Comparison of ENCODE assay signal across 20 cellular contexts in the genomic region with DNA sequence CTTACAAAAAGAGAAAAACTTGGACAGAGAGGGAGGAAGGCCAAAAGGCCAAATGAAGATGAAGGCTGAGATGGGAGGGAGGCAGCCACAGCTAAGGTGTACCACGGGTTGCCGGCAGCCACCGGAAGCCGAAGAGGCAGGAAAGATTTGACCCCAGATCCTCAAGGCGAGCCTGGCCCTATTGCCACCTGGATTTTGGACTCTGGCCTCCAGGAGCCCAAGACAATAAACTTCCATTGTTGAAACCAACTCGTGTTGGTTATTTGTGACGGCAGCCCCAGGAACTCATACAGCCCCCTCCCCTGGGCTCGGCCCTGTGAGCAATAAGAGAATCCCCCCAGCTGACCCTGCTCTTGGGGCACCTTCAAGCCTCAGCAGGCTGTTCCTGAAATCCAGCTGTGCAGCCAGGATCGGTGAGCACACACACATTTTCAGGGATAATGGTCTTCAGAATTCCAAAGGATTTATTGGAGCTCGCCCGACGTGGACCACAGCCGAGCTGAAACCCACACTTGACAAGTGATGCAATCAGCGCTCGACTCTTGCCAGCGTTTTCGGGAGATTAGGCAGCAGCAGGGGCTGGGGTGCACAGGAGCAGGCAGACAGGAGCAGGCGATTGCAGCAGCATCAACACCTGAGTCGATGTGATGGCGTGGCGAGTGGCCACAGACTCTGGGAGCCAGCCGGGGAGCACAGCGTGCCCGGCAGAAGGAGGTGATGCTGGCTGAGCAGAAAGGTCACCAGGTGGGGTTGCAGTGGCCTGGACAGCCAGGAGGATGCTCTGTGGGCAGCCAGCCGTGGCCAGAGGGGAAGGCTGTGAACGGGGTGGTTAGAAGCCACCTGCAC. TPM values are rescaled to one million over a fixed set of nuclear protein-coding genes. Genes with fewer than 3 reads are reported as not detected.
DNase-seq lines count a peak whose midpoint lies in the region; ATAC-seq, FAIRE-seq and TF ChIP-seq lines count a peak whose summit lies in the region.
"Had no signal": no experiment of that assay in that cellular context is flagged by ENCODE, and none has a peak within 500 bp of the region (broad histone marks: within the 10 kb centered on the region; RNA-seq: fewer than 3 reads in every experiment).

No MANE protein-coding gene starts in this region.

- WGBS in K562 (ENCODE audit: insufficient coverage, low coverage, missing lambda C conversion rate): 3% methylated on average over 25 of the region's 26 CpGs
- WGBS in HepG2 (ENCODE audit: low lambda C conversion rate): 11% methylated on average over 17 of the region's 26 CpGs

- H3K9me3 ChIP-seq in BLaER1 (no peaks in the 10 kb centered on the region), K562 (replicated peaks; ENCODE audit: control insufficient read depth, insufficient read depth, low read depth, low read length) (no peaks in the 10 kb centered on the region), HepG2 (ENCODE audit: low read length) (no peaks in the 10 kb centered on the region)
- H3K9me3 ChIP-seq: heart right ventricle, uterus had no signal

- H3K9ac ChIP-seq in BLaER1 (no peak overlapping the region), K562 (ENCODE audit: insufficient read depth in 1 of 2, low read depth in 2 of 2, low read length in 2 of 2) (peak overlapping the region in 1 of 2 experiments; percentile 40; a peak in 1 of 4 replicates), HepG2 (ENCODE audit: insufficient read depth, low read depth, low read length) (no peak overlapping the region)

- POLR2A ChIA-PET in K562 (lab: Yijun Ruan, JAX) (no interaction called here), HepG2 (lab: Yijun Ruan, JAX) (interaction anchor here (1.3 kb wide), 1 partner anchor 16 kb away, joined by 3 read pairs; no protein-coding TSS in a partner anchor)

- H3K9me1 ChIP-seq in K562 (ENCODE audit: control insufficient read depth, insufficient read depth, low read length): no peaks in the 10 kb centered on the region

- no peak for TF ChIP-seq CTCF in K562 (IDR thresholded peaks at IDR 0.05 in 2 of 3, conservative IDR thresholded peaks at IDR 0.05 in 1 of 3; ENCODE audit: insufficient read depth in 2 of 3, low read depth in 1 of 3, low read length in 3 of 3)
- TF ChIP-seq CTCF in HepG2 (CRISPR knock-in tag; IDR thresholded peaks at IDR 0.05): no peak

- H3K4me1 ChIP-seq in BLaER1 (peaks cover 28% of the 10 kb centered on the region), K562 (replicated peaks in 1 of 2; ENCODE audit: control insufficient read depth in 2 of 2, insufficient read depth in 2 of 2, low read length in 2 of 2) (peaks cover 0 to 15% of the 10 kb centered on the region in 2 experiments; a peak in 2 of 5 replicates), HepG2 (ENCODE audit: insufficient read depth, low read length) (peaks cover 39% of the 10 kb centered on the region)
- H3K4me1 ChIP-seq: uterus had no signal

- TF ChIP-seq POLR2A in K562 (conservative IDR thresholded peaks at IDR 0.05) (no peak), HepG2 (IDR thresholded peaks at IDR 0.05; ENCODE audit: insufficient read depth in 1 of 2, low read depth in 2 of 2, low read length in 2 of 2) (no peak)

- FAIRE-seq in K562 (lab: Jason Lieb, UNC): no peak
- FAIRE-seq in HepG2 (lab: Jason Lieb, UNC): no peak
- FAIRE-seq: bronchial epithelial cell, endothelial cell of umbilical vein, GM18507 had no signal

- H3K36me3 ChIP-seq in BLaER1 (no peaks in the 10 kb centered on the region), H7 (replicated peaks; ENCODE audit: control insufficient read depth, insufficient read depth, low read length) (no peaks in the 10 kb centered on the region), K562 (ENCODE audit: control insufficient read depth, insufficient read depth, low read length) (no peaks in the 10 kb centered on the region), HepG2 (replicated peaks in 1 of 2; ENCODE audit: control insufficient read depth in 1 of 2, insufficient read depth in 2 of 2, low read length in 2 of 2) (no peaks in the 10 kb centered on the region)
- H3K36me3 ChIP-seq: heart right ventricle, uterus had no signal

- no peak overlapping the region for H3K4me3 ChIP-seq in BLaER1
- no peak overlapping the region for H3K4me3 ChIP-seq in H7 (ENCODE audit: insufficient read depth, low read depth, low read length)
- H3K4me3 ChIP-seq in K562: no peak overlapping the region
- no peak overlapping the region for H3K4me3 ChIP-seq in HepG2 (replicated peaks in 1 of 3; ENCODE audit: insufficient read depth in 1 of 3, low read depth in 2 of 3, low read length in 3 of 3)
- H3K4me3 ChIP-seq: heart right ventricle, uterus had no signal

- TF ChIP-seq EP300 in K562 (IDR thresholded peaks at IDR 0.05; ENCODE audit: low read length): no peak
- no peak for TF ChIP-seq EP300 in HepG2 (IDR thresholded peaks at IDR 0.05; ENCODE audit: low read depth in 2 of 2, low read length in 2 of 2)
- TF ChIP-seq EP300 in HepG2 (CRISPR knock-in tag; IDR thresholded peaks at IDR 0.05; ENCODE audit: borderline replicate concordance): no peak

- CTCF ChIA-PET in K562 (lab: Yijun Ruan, JAX; ENCODE audit: low intra/inter-chr PET ratio) (no interaction called here), HepG2 (lab: Yijun Ruan, JAX; ENCODE audit: low intra/inter-chr PET ratio, low total read pairs) (interaction anchor here (1.1 kb wide), 1 partner anchor 51 kb away, joined by 3 read pairs; no protein-coding TSS in a partner anchor)

- H4K20me1 ChIP-seq in BLaER1: no peaks in the 10 kb centered on the region
- peaks cover 7% of the 10 kb centered on the region for H4K20me1 ChIP-seq in K562 (replicated peaks; ENCODE audit: control insufficient read depth, insufficient read depth, low read length)
- no peaks in the 10 kb centered on the region for H4K20me1 ChIP-seq in HepG2 (ENCODE audit: insufficient read depth, low read length)

- in situ Hi-C loops in K562 (cut with MboI): no loop called here
- in situ Hi-C loops in HepG2 (cut with HindIII; ENCODE audit: extremely low pct_ligation_motif_present, low pct_unique_long_range_greater_than_20kb): no loop called here

- ATAC-seq in K562 (peak; percentile 40), HepG2 (peak; percentile 10; the same call in 2 of the 3 replicates), GM18868 (IDR thresholded peaks at IDR 0.05; ENCODE audit: unreplicated experiment) (no peak)

- intact Hi-C loops in K562 (cut with micrococcal nuclease): no loop called here
- intact Hi-C loops in HepG2 (cut with micrococcal nuclease; ENCODE audit: unreplicated experiment): no loop called here

- no peaks in the 10 kb centered on the region for H3K79me2 ChIP-seq in K562 (ENCODE audit: control insufficient read depth, insufficient read depth, low read length)
- no peaks in the 10 kb centered on the region for H3K79me2 ChIP-seq in HepG2 (ENCODE audit: insufficient read depth, low read length)

- TF ChIP-seq RAD21 in K562 (CRISPR knock-in tag; conservative IDR thresholded peaks at IDR 0.05 in 1 of 2, IDR thresholded peaks at IDR 0.05 in 1 of 2) (no peak), HepG2 (CRISPR knock-in tag; IDR thresholded peaks at IDR 0.05) (no peak)

- H2AFZ ChIP-seq in K562 (ENCODE audit: low read depth, low read length) (no peak overlapping the region), HepG2 (ENCODE audit: low read length) (no peak overlapping the region)

- H3K27me3 ChIP-seq in BLaER1: no peaks in the 10 kb centered on the region
- peaks cover 2% of the 10 kb centered on the region; the same call in 1 of the 2 replicates for H3K27me3 ChIP-seq in H7 (ENCODE audit: control insufficient read depth, insufficient read depth, low read length)
- peaks cover 60 to 90% of the 10 kb centered on the region in 2 experiments for H3K27me3 ChIP-seq in K562 (ENCODE audit: control insufficient read depth in 2 of 2, insufficient read depth in 2 of 2, low read length in 2 of 2)
- peaks cover 25 to 72% of the 10 kb centered on the region in 2 experiments; a peak in 4 of 5 replicates for H3K27me3 ChIP-seq in HepG2 (ENCODE audit: control insufficient read depth in 1 of 2, insufficient read depth in 2 of 2, low read length in 2 of 2)
- H3K27me3 ChIP-seq: uterus had no signal

- H3K27ac ChIP-seq in BLaER1 (no peak overlapping the region), K562 (ENCODE audit: extremely low read depth, low read depth, low read length) (no peak overlapping the region), HepG2 (ENCODE audit: extremely low read length, insufficient read depth, low read length) (no peak overlapping the region)
- H3K27ac ChIP-seq: heart right ventricle, RWPE1, uterus had no signal

- peak overlapping the region; percentile 80 for H3K4me2 ChIP-seq in BLaER1
- no peak overlapping the region for H3K4me2 ChIP-seq in K562 (ENCODE audit: insufficient read depth, low read length)
- H3K4me2 ChIP-seq in HepG2 (ENCODE audit: low read depth, low read length): no peak overlapping the region

- BruUV-seq in K562 (replicated peaks; lab: Mats Ljungman, UMichigan) (no TSS peak), HepG2 (replicated peaks; lab: Mats Ljungman, UMichigan) (no TSS peak)

- DNase-seq in H7 (peak; percentile 57), K562 (ENCODE audit: extremely low read depth in 1 of 4, low spot score in 3 of 4) (no peak), HepG2 (ENCODE audit: low spot score) (no peak), glomerular visceral epithelial cell (ENCODE audit: extremely low spot score) (no peak)
- DNase-seq in activated effector memory CD4-positive, alpha-beta T cell treated with anti-CD3 and anti-CD28 coated beads, Interleukin-2, amount 50 U/mL, for 16 hours: no peak
- DNase-seq in activated CD8-positive, alpha-beta memory T cell treated with anti-CD3 and anti-CD28 coated beads, Interleukin-2, amount 50 U/mL, for 4 hours: no peak
- DNase-seq: ACHN; activated CD8-positive, alpha-beta memory T cell treated with anti-CD3 and anti-CD28 coated beads, Interleukin-2, amount 50 U/mL, for 48 hours; cortex of kidney; NCI-H187 treated with DMSO at 0.1 percent for 48 hours; NCI-H510A; nephron progenitor cell; uterus had no signal

RNA-seq across cellular contexts. Expression of gene CBX4, which starts 22.4 kb away (rescaled TPM):
- 6.4 and 6.6 TPM in 2 replicates for total RNA-seq in H7 (2014; rRNA removed; shearing (Covaris generic))
- total RNA-seq in K562 (2011; cell fraction: chromatin; rRNA removed; ENCODE audit: low replicate concordance): 13.6 and 28.0 TPM in 2 replicates
- total RNA-seq in K562 (2011; cell fraction: nucleolus; rRNA removed): 26.3 and 29.6 TPM in 2 replicates
- 11.0 and 15.7 TPM in 2 replicates for total RNA-seq in K562 (2011; cell fraction: nucleoplasm; rRNA removed)
- 42.3 and 42.4 TPM in 2 replicates for total RNA-seq in K562 (2014; rRNA removed)
- total RNA-seq in K562 (2014; rRNA removed; fragmentation: Illumina TruSeq; extraction: Trizol): 4.4 and 4.7 TPM in 2 replicates
- 13.5 and 14.7 TPM in 2 replicates for total RNA-seq in K562 (2015; rRNA removed; fragmentation: Illumina TruSeq; extraction: Trizol)
- total RNA-seq in K562 (2021): 48.5 and 50.5 TPM in 2 replicates
- polyA plus RNA-seq in K562 (2011; rRNA removed): 7.8 and 13.5 TPM in 2 replicates
- polyA plus RNA-seq in K562 (2011; cell fraction: cytosol; rRNA removed): 12.6 and 29.1 TPM in 2 replicates
- polyA plus RNA-seq in K562 (2011; cell fraction: nucleus; rRNA removed): 23.9 and 38.8 TPM in 2 replicates
- 22.9 and 60.2 TPM in 2 replicates for polyA plus RNA-seq in K562 (2012)
- polyA plus RNA-seq in K562 (2014; fragmentation: Illumina TruSeq; extraction: Trizol): 10.0 and 16.4 TPM in 2 replicates
- polyA plus RNA-seq in K562 (2014; fragmentation: Nextera tagmentation; extraction: Ambion mirVana): 1 to 10 TPM in 1 of 2 experiments, under 1 TPM in 1; 0.98 to 1.1 TPM
- polyA plus RNA-seq in K562 (2014; rRNA removed): 34.8 and 40.7 TPM in 2 replicates
- polyA minus RNA-seq in K562 (2011; rRNA and poly(A)+ RNA removed): 7.2 and 7.6 TPM in 2 replicates
- polyA minus RNA-seq in K562 (2011; cell fraction: cytosol; rRNA and poly(A)+ RNA removed): 18.7 and 24.1 TPM in 2 replicates
- polyA minus RNA-seq in K562 (2011; cell fraction: nucleus; rRNA and poly(A)+ RNA removed): 12.4 and 16.4 TPM in 2 replicates
- total RNA-seq in HepG2 (2016; rRNA removed; fragmentation: Illumina TruSeq; extraction: Trizol): 17.1 and 25.8 TPM in 2 replicates
- total RNA-seq in HepG2 (2016; cell fraction: cytosol; rRNA removed; fragmentation: Illumina TruSeq; extraction: Trizol; ENCODE audit: low read depth): 4.7 and 4.8 TPM in 2 replicates
- 17.7 and 25.2 TPM in 2 replicates for total RNA-seq in HepG2 (2016; cell fraction: insoluble cytoplasmic fraction; rRNA removed; fragmentation: Illumina TruSeq; extraction: Trizol)
- total RNA-seq in HepG2 (2016; cell fraction: membrane; rRNA removed; fragmentation: Illumina TruSeq; extraction: Trizol): 13.9 and 15.1 TPM in 2 replicates
- total RNA-seq in HepG2 (2016; cell fraction: nucleus; rRNA removed; fragmentation: Illumina TruSeq; extraction: Trizol): 18.5 and 22.8 TPM in 2 replicates
- 50.8 and 61.1 TPM in 2 replicates for polyA plus RNA-seq in HepG2 (2011; rRNA removed)
- polyA plus RNA-seq in HepG2 (2011; cell fraction: cytosol; rRNA removed): 31.1 and 45.6 TPM in 2 replicates
- polyA plus RNA-seq in HepG2 (2011; cell fraction: nucleus; rRNA removed): 117 and 122 TPM in 2 replicates
- polyA plus RNA-seq in HepG2 (2012): 27.9 and 32.4 TPM in 2 replicates
- 3.7 and 4.2 TPM in 2 replicates for polyA plus RNA-seq in HepG2 (2016; cell fraction: cytosol; fragmentation: Illumina TruSeq; extraction: Trizol; ENCODE audit: low read depth)
- 29.4 and 33.0 TPM in 2 replicates for polyA plus RNA-seq in HepG2 (2016; cell fraction: insoluble cytoplasmic fraction; fragmentation: Illumina TruSeq; extraction: Trizol; ENCODE audit: low read depth)
- 11.7 and 12.5 TPM in 2 replicates for polyA plus RNA-seq in HepG2 (2016; cell fraction: membrane; fragmentation: Illumina TruSeq; extraction: Trizol; ENCODE audit: low read depth)
- polyA plus RNA-seq in HepG2 (2016; cell fraction: nucleus; fragmentation: Illumina TruSeq; extraction: Trizol; ENCODE audit: insufficient read depth, low read depth): 60.4 and 60.8 TPM in 2 replicates
- 17.1 and 51.0 TPM in 2 replicates for polyA minus RNA-seq in HepG2 (2011; rRNA and poly(A)+ RNA removed; ENCODE audit: low replicate concordance)
- 33.1 and 38.6 TPM in 2 replicates for polyA minus RNA-seq in HepG2 (2011; cell fraction: cytosol; rRNA and poly(A)+ RNA removed)
- polyA minus RNA-seq in HepG2 (2011; cell fraction: nucleus; rRNA and poly(A)+ RNA removed): 17.8 and 25.2 TPM in 2 replicates
